17 cellular contexts compared by ENCODE assay signal in the genomic region with DNA sequence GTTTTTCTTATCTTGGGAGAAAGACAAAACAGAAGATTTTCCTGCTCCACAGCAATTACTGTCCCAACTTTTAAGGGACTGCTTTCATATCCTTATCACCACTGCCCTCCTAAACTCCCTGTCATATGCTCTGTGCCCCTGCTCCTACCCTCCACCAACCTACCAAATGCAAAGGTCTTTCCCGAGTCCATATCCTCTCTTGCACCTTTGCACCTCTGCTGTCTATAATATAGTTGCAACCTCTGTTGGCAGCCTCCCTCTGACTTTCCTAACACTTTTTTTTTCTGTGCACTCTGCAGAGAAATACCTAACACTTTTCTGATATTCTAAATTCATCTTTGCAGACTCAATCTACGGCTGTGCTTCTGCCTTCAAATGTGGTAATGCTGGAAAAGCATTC.
DNase-seq lines count a peak whose midpoint lies in the region; ATAC-seq, FAIRE-seq and TF ChIP-seq lines count a peak whose summit lies in the region.
"Had no signal": no experiment of that assay in that cellular context is flagged by ENCODE, and none has a peak within 500 bp of the region (broad histone marks: within the 10 kb centered on the region; RNA-seq: fewer than 3 reads in every experiment).

No MANE protein-coding gene starts in this region.

- H3K4me1 ChIP-seq in kidney (ENCODE audit: control insufficient read depth in 1 of 2, insufficient read depth in 1 of 2, low read depth in 1 of 2, low read length in 2 of 2): peaks cover 8% of the 10 kb centered on the region in 2 donors
- H3K4me1 ChIP-seq in CD4-positive, alpha-beta memory T cell (ENCODE audit: insufficient read depth, low read length): no peaks in the 10 kb centered on the region

- ATAC-seq in stimulated activated naive CD8-positive, alpha-beta T cell treated with anti-CD3 and anti-CD28 coated beads, Interleukin-15, amount 100 ng/mL, for 72 hours: no peak
- ATAC-seq in stimulated activated naive CD8-positive, alpha-beta T cell treated with anti-CD3 and anti-CD28 coated beads, Interleukin-15, Interleukin-2, amounts not matched to agents 100 U/mL and 50 U/mL, for 24 hours: no peak
- no peak for ATAC-seq in HG03196 (IDR thresholded peaks at IDR 0.05; ENCODE audit: unreplicated experiment)
- ATAC-seq in HG02970 (IDR thresholded peaks at IDR 0.05; ENCODE audit: low FRiP score, unreplicated experiment): no peak
- ATAC-seq: GM12878 had no signal

- no peak overlapping the region for H3K9ac ChIP-seq in kidney (ENCODE audit: low read length in 2 of 2)

- no peak for FAIRE-seq in kidney (lab: Jason Lieb, UNC)
- FAIRE-seq: GM12878, HTR-8/SVneo had no signal

- no peaks in the 10 kb centered on the region for H3K27me3 ChIP-seq in CD4-positive, alpha-beta memory T cell (ENCODE audit: insufficient read depth, low read length)

- peak overlapping the region; percentile 10 to 39 for H3K4me3 ChIP-seq in kidney (ENCODE audit: low read length in 2 of 2)
- H3K4me3 ChIP-seq in CD4-positive, alpha-beta memory T cell (ENCODE audit: low read length in 2 of 2): no peak overlapping the region
- H3K4me3 ChIP-seq: GM12878 had no signal

- peak overlapping the region; percentile 2 to 57 for H3K27ac Mint-ChIP-seq in stimulated activated naive CD8-positive, alpha-beta T cell treated with anti-CD3 and anti-CD28 coated beads, Interleukin-15, amount 100 ng/mL, for 72 hours
- no peak overlapping the region for H3K27ac Mint-ChIP-seq in neural crest cell (ENCODE audit: unreplicated experiment)
- H3K27ac Mint-ChIP-seq in CD4-positive, alpha-beta memory T cell: no peak overlapping the region

- intact Hi-C loops in kidney (cut with DNase I): no loop called here
- intact Hi-C loops in CD4-positive, alpha-beta memory T cell (cut with micrococcal nuclease): no loop called here

- H3K36me3 Mint-ChIP-seq in neural crest cell (ENCODE audit: low read depth): no peaks in the 10 kb centered on the region
- H3K36me3 Mint-ChIP-seq in CD4-positive, alpha-beta memory T cell: no peaks in the 10 kb centered on the region

- DNase-seq in stimulated activated naive CD8-positive, alpha-beta T cell treated with anti-CD3 and anti-CD28 coated beads, Interleukin-15, amount 100 ng/mL, for 72 hours: no peak
- DNase-seq in stimulated activated naive CD8-positive, alpha-beta T cell treated with anti-CD3 and anti-CD28 coated beads, Interleukin-15, Interleukin-2, amounts not matched to agents 100 U/mL and 50 U/mL, for 24 hours: no peak
- DNase-seq in kidney (no peak), neural crest cell (ENCODE audit: low read depth, low spot score) (no peak), HuH-7.5 (ENCODE audit: low spot score) (no peak)
- DNase-seq in CD4-positive, alpha-beta memory T cell: no peak
- DNase-seq: C1 segment of cervical spinal cord, DMS79, KBM-7, NCI-H1048, NCI-H2081 treated with DMSO at 0.1 percent for 48 hours, NCI-H226, NCI-H526 had no signal

- H3K9me3 Mint-ChIP-seq in stimulated activated naive CD8-positive, alpha-beta T cell treated with anti-CD3 and anti-CD28 coated beads, Interleukin-15, amount 100 ng/mL, for 72 hours: no peaks in the 10 kb centered on the region
- H3K9me3 Mint-ChIP-seq in neural crest cell: no peaks in the 10 kb centered on the region
- no peaks in the 10 kb centered on the region for H3K9me3 Mint-ChIP-seq in CD4-positive, alpha-beta memory T cell

- POLR2A ChIA-PET in CD4-positive, alpha-beta memory T cell (lab: Charles Lee; ENCODE audit: partially characterized antibody): no interaction called here

- CTCF ChIA-PET in CD4-positive, alpha-beta memory T cell (lab: Charles Lee; ENCODE audit: partially characterized antibody): no interaction called here

- H3K4me1 Mint-ChIP-seq in stimulated activated naive CD8-positive, alpha-beta T cell treated with anti-CD3 and anti-CD28 coated beads, Interleukin-15, amount 100 ng/mL, for 72 hours: peaks cover 19% of the 10 kb centered on the region
- peaks cover 28% of the 10 kb centered on the region for H3K4me1 Mint-ChIP-seq in neural crest cell
- peaks cover 0 to 2% (median 0%) of the 10 kb centered on the region in 4 donors for H3K4me1 Mint-ChIP-seq in CD4-positive, alpha-beta memory T cell

- no peaks in the 10 kb centered on the region for H3K9me3 ChIP-seq in kidney (ENCODE audit: control insufficient read depth in 1 of 2, low read length in 2 of 2)
- no peaks in the 10 kb centered on the region for H3K9me3 ChIP-seq in CD4-positive, alpha-beta memory T cell (ENCODE audit: control insufficient read depth in 1 of 2, low read length in 2 of 2)

- no peak overlapping the region for H3K27ac ChIP-seq in kidney (ENCODE audit: low read depth in 2 of 2, low read length in 2 of 2)
- no peak overlapping the region for H3K27ac ChIP-seq in CD4-positive, alpha-beta memory T cell (ENCODE audit: low read depth, low read length)

- no peak overlapping the region for H3K4me3 Mint-ChIP-seq in stimulated activated naive CD8-positive, alpha-beta T cell treated with anti-CD3 and anti-CD28 coated beads, Interleukin-15, amount 100 ng/mL, for 72 hours
- peak overlapping the region; percentile 1 for H3K4me3 Mint-ChIP-seq in neural crest cell
- H3K4me3 Mint-ChIP-seq in CD4-positive, alpha-beta memory T cell: no peak overlapping the region

- TF ChIP-seq CTCF in kidney (IDR thresholded peaks at IDR 0.05; ENCODE audit: borderline replicate concordance, extremely low read depth, insufficient read depth): no peak
- no peak for TF ChIP-seq CTCF in neural crest cell (conservative IDR thresholded peaks at IDR 0.05)

- H3K27me3 Mint-ChIP-seq in stimulated activated naive CD8-positive, alpha-beta T cell treated with anti-CD3 and anti-CD28 coated beads, Interleukin-15, amount 100 ng/mL, for 72 hours: no peaks in the 10 kb centered on the region
- no peaks in the 10 kb centered on the region for H3K27me3 Mint-ChIP-seq in neural crest cell (ENCODE audit: low read depth)
- no peaks in the 10 kb centered on the region for H3K27me3 Mint-ChIP-seq in CD4-positive, alpha-beta memory T cell

- H3K36me3 ChIP-seq in kidney (ENCODE audit: control insufficient read depth in 1 of 2, insufficient read depth in 2 of 2, low read length in 2 of 2): peaks cover 0 to 2% of the 10 kb centered on the region in 2 donors
- no peaks in the 10 kb centered on the region for H3K36me3 ChIP-seq in CD4-positive, alpha-beta memory T cell (ENCODE audit: insufficient read depth, low read length)

Comparison
In these comparisons a context has a peak if more than half of its experiments do, and no peak if none do; other contexts are left out.
1. H3K27ac Mint-ChIP-seq: peak in stimulated activated naive CD8-positive, alpha-beta T cell treated with anti-CD3 and anti-CD28 coated beads, Interleukin-15, amount 100 ng/mL, for 72 hours (2 of 2); none in neural crest cell (single experiment) and CD4-positive, alpha-beta memory T cell (0 of 7).
2. H3K4me3 ChIP-seq: peak in kidney (2 of 2); none in CD4-positive, alpha-beta memory T cell (0 of 2).